ENCODE assay signal across 32 cellular contexts in the genomic region with DNA sequence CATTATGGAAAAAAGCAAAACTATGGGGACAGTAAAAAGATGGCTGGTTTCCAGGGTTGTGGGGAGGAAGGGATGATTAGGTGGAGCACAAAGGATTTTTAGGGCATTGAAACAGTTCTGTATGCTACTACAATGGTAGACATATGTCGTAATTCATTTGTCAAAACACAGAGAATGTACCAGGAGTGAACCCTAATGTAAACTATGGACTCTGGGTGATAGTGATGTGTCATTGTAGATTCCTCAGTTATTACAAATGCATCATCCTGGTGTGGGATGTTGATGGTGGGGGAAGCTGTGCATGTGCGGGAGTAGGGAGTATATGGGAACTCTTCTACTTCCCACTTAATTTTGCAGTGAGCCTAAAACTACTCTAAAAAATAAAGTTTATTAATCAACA.
DNase-seq lines count a peak whose midpoint lies in the region; ATAC-seq, FAIRE-seq and TF ChIP-seq lines count a peak whose summit lies in the region.
"Had no signal": no experiment of that assay in that cellular context is flagged by ENCODE, and none has a peak within 500 bp of the region (broad histone marks: within the 10 kb centered on the region; RNA-seq: fewer than 3 reads in every experiment).

No MANE protein-coding gene starts in this region.

- no peak overlapping the region for H2AK5ac ChIP-seq in neuronal stem cell (ENCODE audit: low read depth, low read length)

- H2BK12ac ChIP-seq in neuronal stem cell (ENCODE audit: low read length), result no peak overlapping the region

- no peak overlapping the region for H3K4me2 ChIP-seq in neuronal stem cell (ENCODE audit: insufficient read depth, low read length, poor library complexity, severe bottlenecking)
- H3K4me2 ChIP-seq: hepatocyte, SK-N-SH, smooth muscle cell had no signal

- no peaks in the 10 kb centered on the region for H3K9me3 Mint-ChIP-seq in MCF 10A (ENCODE audit: unreplicated experiment)
- H3K9me3 Mint-ChIP-seq: activated B cell treated with CpG ODN at 0.5 μM for 24 hours; activated naive CD8-positive, alpha-beta T cell treated with anti-CD3 and anti-CD28 coated beads, Interleukin-2, amount 10 ng/mL, durations not matched to agents 7 days and 5 days; activated T-cell treated with anti-CD3 and anti-CD28 coated beads, Interleukin-2, amount 50 U/mL, for 24 hours; central memory CD8-positive, alpha-beta T cell; dendritic cell treated with granulocyte-macrophage colony-stimulating factor and Interleukin-4, amounts not matched to agents 40 ng/mL and 50 ng/mL, for 4 days had no signal

- WGBS in neuronal stem cell (ENCODE audit: extremely low coverage in 2 of 2, insufficient read length in 2 of 2, insufficient replicate concordance in 1 of 2), 2 donors, result no CpG with 5 or more reads among the region's 2 CpGs

- no peaks in the 10 kb centered on the region for H3K4me1 ChIP-seq in breast epithelium
- peaks cover 14% of the 10 kb centered on the region for H3K4me1 ChIP-seq in RWPE2 (ENCODE audit: insufficient read depth, poor library complexity, severe bottlenecking)
- peaks cover 0 to 2% of the 10 kb centered on the region in 2 donors for H3K4me1 ChIP-seq in neuronal stem cell (ENCODE audit: control insufficient read depth in 2 of 2, insufficient read depth in 1 of 2, low read depth in 1 of 2, low read length in 2 of 2)
- H3K4me1 ChIP-seq: gastrocnemius medialis, testis had no signal

- no peak overlapping the region for H2AFZ ChIP-seq in neuronal stem cell (ENCODE audit: low read length)
- H2AFZ ChIP-seq: hepatocyte, parathyroid adenoma had no signal

- H3K23ac ChIP-seq in neuronal stem cell (ENCODE audit: low read depth, low read length, poor library complexity), result no peak overlapping the region

- no peak overlapping the region for H3K4ac ChIP-seq in neuronal stem cell (ENCODE audit: low read length)

- H2BK120ac ChIP-seq in neuronal stem cell (ENCODE audit: low read depth, low read length), result no peak overlapping the region

- no peak overlapping the region for H3K9ac ChIP-seq in neuronal stem cell (ENCODE audit: low read depth, low read length, poor library complexity)
- H3K9ac ChIP-seq: parathyroid adenoma, SK-N-SH had no signal

- H3K27ac Mint-ChIP-seq in MCF 10A (ENCODE audit: low read depth, unreplicated experiment), result peak overlapping the region; percentile 40
- H3K27ac Mint-ChIP-seq: activated B cell treated with CpG ODN at 0.5 μM for 24 hours; activated naive CD8-positive, alpha-beta T cell treated with anti-CD3 and anti-CD28 coated beads, Interleukin-2, amount 10 ng/mL, durations not matched to agents 7 days and 5 days; activated T-cell treated with anti-CD3 and anti-CD28 coated beads, Interleukin-2, amount 50 U/mL, for 24 hours; CD4-positive, CD25-positive, alpha-beta regulatory T cell; dendritic cell treated with granulocyte-macrophage colony-stimulating factor and Interleukin-4, amounts not matched to agents 40 ng/mL and 50 ng/mL, for 4 days; memory B cell had no signal

- DNase-seq in MCF 10A (ENCODE audit: unreplicated experiment), result peak; percentile 80
- DNase-seq in breast epithelium (ENCODE audit: low spot score in 2 of 2), result no peak
- DNase-seq in RWPE2 (ENCODE audit: low spot score), result no peak
- DNase-seq in fibroblast of villous mesenchyme (ENCODE audit: low read depth), result peak; percentile 20
- DNase-seq in urothelium cell line (ENCODE audit: low spot score), result peak; percentile 31
- DNase-seq in neuronal stem cell (ENCODE audit: low spot score), result no peak
- no peak for DNase-seq in AML-193 (lab: John Stamatoyannopoulos, UW)
- DNase-seq in NK-92 (lab: John Stamatoyannopoulos, UW; ENCODE audit: unreplicated experiment), result no peak
- DNase-seq: activated B cell treated with CpG ODN at 0.5 μM for 24 hours; activated CD4-positive, alpha-beta T cell treated with anti-CD3 and anti-CD28 coated beads, Interleukin-2, amount 50 U/mL, for 1 hour; activated effector memory CD4-positive, alpha-beta T cell treated with anti-CD3 and anti-CD28 coated beads, Interleukin-2, amount 50 U/mL, for 16 hours; activated naive CD8-positive, alpha-beta T cell treated with anti-CD3 and anti-CD28 coated beads, Interleukin-2, amount 10 ng/mL, durations not matched to agents 7 days and 5 days; activated T-cell treated with anti-CD3 and anti-CD28 coated beads, Interleukin-2, amount 50 U/mL, for 24 hours; CD4-positive, CD25-positive, alpha-beta regulatory T cell; DND-41; gastrocnemius medialis; NCI-H1092; NCI-H1694 treated with DMSO at 0.1 percent for 48 hours; NCI-H510A; SK-N-SH; stimulated activated naive CD4-positive, alpha-beta T cell treated with Interleukin-2 at 50 U/mL for 16 hours; testis had no signal

- no peak overlapping the region for H4K91ac ChIP-seq in neuronal stem cell (ENCODE audit: low read depth, low read length, poor library complexity)

- H3K18ac ChIP-seq in neuronal stem cell (ENCODE audit: low read length), result no peak overlapping the region

- no peaks in the 10 kb centered on the region for H3K27me3 ChIP-seq in breast epithelium
- H3K27me3 ChIP-seq in RWPE2 (ENCODE audit: insufficient read depth, poor library complexity, severe bottlenecking), result no peaks in the 10 kb centered on the region
- H3K27me3 ChIP-seq in neuronal stem cell (ENCODE audit: control insufficient read depth in 3 of 3, insufficient read depth in 3 of 3, low read depth in 1 of 3, low read length in 3 of 3), result peaks cover 0 to 2% (median 0%) of the 10 kb centered on the region in 3 experiments
- H3K27me3 ChIP-seq: hepatocyte, testis had no signal

- H3K4me3 ChIP-seq in breast epithelium, result no peak overlapping the region
- H3K4me3 ChIP-seq in RWPE2 (ENCODE audit: severe bottlenecking), result no peak overlapping the region
- H3K4me3 ChIP-seq in fibroblast of villous mesenchyme (ENCODE audit: low read depth, low read length), result no peak overlapping the region
- no peak overlapping the region for H3K4me3 ChIP-seq in neuronal stem cell (ENCODE audit: low read length in 2 of 2)
- H3K4me3 ChIP-seq: esophagus muscularis mucosa, gastrocnemius medialis, hepatocyte, smooth muscle cell, testis had no signal

- H4K8ac ChIP-seq in neuronal stem cell (ENCODE audit: low read depth, low read length), result no peak overlapping the region

- ATAC-seq in RWPE2 (ENCODE audit: low read depth), result peak; percentile 98
- ATAC-seq: gastrocnemius medialis, Right ventricle myocardium inferior had no signal

- CTCF ChIA-PET in MCF 10A (lab: Yijun Ruan, JAX), result interaction anchor here (0.7 to 1.6 kb wide), 8 partner anchors 9 to 143 kb away, joined by 3 to 8 read pairs (median 3); no protein-coding TSS in a partner anchor

- no peak overlapping the region for H2BK15ac ChIP-seq in neuronal stem cell (ENCODE audit: low read length)

- no peaks in the 10 kb centered on the region for H3K79me1 ChIP-seq in neuronal stem cell (ENCODE audit: low read depth, low read length)

- H3K27me3 Mint-ChIP-seq in MCF 10A (ENCODE audit: insufficient read depth, unreplicated experiment), result no peaks in the 10 kb centered on the region

- no peak for TF ChIP-seq POLR2A in breast epithelium (IDR thresholded peaks at IDR 0.05)

- no peak overlapping the region for H2BK5ac ChIP-seq in neuronal stem cell (ENCODE audit: low read length)

- TF ChIP-seq CTCF in MCF 10A (IDR thresholded peaks at IDR 0.05; ENCODE audit: unreplicated experiment), result no peak
- TF ChIP-seq CTCF in breast epithelium (IDR thresholded peaks at IDR 0.05), result no peak
- no peak for TF ChIP-seq CTCF in RWPE2 (IDR thresholded peaks at IDR 0.05; ENCODE audit: poor library complexity, severe bottlenecking)
- no peak for TF ChIP-seq CTCF in fibroblast of villous mesenchyme (IDR thresholded peaks at IDR 0.05; ENCODE audit: insufficient read depth, low read depth, low read length)

- BruUV-seq in MCF 10A (replicated peaks; lab: Mats Ljungman, UMichigan), result no TSS peak

- H3K4me3 Mint-ChIP-seq in MCF 10A (ENCODE audit: unreplicated experiment), result no peak overlapping the region
- H3K4me3 Mint-ChIP-seq: activated B cell treated with CpG ODN at 0.5 μM for 24 hours; activated naive CD8-positive, alpha-beta T cell treated with anti-CD3 and anti-CD28 coated beads, Interleukin-2, amount 10 ng/mL, durations not matched to agents 7 days and 5 days; activated T-cell treated with anti-CD3 and anti-CD28 coated beads, Interleukin-2, amount 50 U/mL, for 24 hours; CD4-positive, CD25-positive, alpha-beta regulatory T cell; central memory CD8-positive, alpha-beta T cell; dendritic cell treated with granulocyte-macrophage colony-stimulating factor and Interleukin-4, amounts not matched to agents 40 ng/mL and 50 ng/mL, for 4 days; memory B cell had no signal

- FAIRE-seq in urothelium cell line (lab: Jason Lieb, UNC), result no peak
- FAIRE-seq: astrocyte had no signal

- intact Hi-C loops in MCF 10A (cut with micrococcal nuclease), result no loop called here
- intact Hi-C loops in breast epithelium (cut with DNase I; ENCODE audit: low total_unique reads), result no loop called here

- POLR2A ChIA-PET in MCF 10A (lab: Yijun Ruan, JAX), result no interaction called here

- H3K9me3 ChIP-seq in breast epithelium (no peaks in the 10 kb centered on the region), RWPE2 (ENCODE audit: severe bottlenecking) (no peaks in the 10 kb centered on the region), neuronal stem cell (replicated peaks in 1 of 2; ENCODE audit: control insufficient read depth in 2 of 2, insufficient read depth in 1 of 2, low read depth in 1 of 2, low read length in 2 of 2) (no peaks in the 10 kb centered on the region)
- H3K9me3 ChIP-seq: esophagus muscularis mucosa, gastrocnemius medialis, SK-N-SH, testis had no signal

- H3K4me1 Mint-ChIP-seq in MCF 10A (ENCODE audit: insufficient read depth, unreplicated experiment), result peaks cover 8% of the 10 kb centered on the region
- H3K4me1 Mint-ChIP-seq: activated B cell treated with CpG ODN at 0.5 μM for 24 hours; activated naive CD8-positive, alpha-beta T cell treated with anti-CD3 and anti-CD28 coated beads, Interleukin-2, amount 10 ng/mL, durations not matched to agents 7 days and 5 days; CD4-positive, CD25-positive, alpha-beta regulatory T cell; central memory CD8-positive, alpha-beta T cell; memory B cell had no signal

- H3K27ac ChIP-seq in breast epithelium (no peak overlapping the region), RWPE2 (ENCODE audit: poor library complexity, severe bottlenecking) (peak overlapping the region; percentile 5), neuronal stem cell (replicated peaks; ENCODE audit: low read length) (no peak overlapping the region)
- H3K27ac ChIP-seq: 22Rv1, esophagus muscularis mucosa, gastrocnemius medialis, hepatocyte, parathyroid adenoma, testis had no signal

- H3K14ac ChIP-seq in neuronal stem cell (ENCODE audit: low read length), result no peak overlapping the region

- H3K36me3 Mint-ChIP-seq in MCF 10A (ENCODE audit: insufficient read depth, unreplicated experiment), result no peaks in the 10 kb centered on the region
- H3K36me3 Mint-ChIP-seq: activated naive CD8-positive, alpha-beta T cell treated with anti-CD3 and anti-CD28 coated beads, Interleukin-2, amount 10 ng/mL, durations not matched to agents 7 days and 5 days; CD4-positive, CD25-positive, alpha-beta regulatory T cell; memory B cell had no signal

- H3K36me3 ChIP-seq in breast epithelium (no peaks in the 10 kb centered on the region), RWPE2 (ENCODE audit: low read depth) (no peaks in the 10 kb centered on the region), neuronal stem cell (replicated peaks in 1 of 2; ENCODE audit: control insufficient read depth in 2 of 2, insufficient read depth in 2 of 2, low read length in 2 of 2) (no peaks in the 10 kb centered on the region)
- H3K36me3 ChIP-seq: esophagus muscularis mucosa, gastrocnemius medialis had no signal

Comparison
In these comparisons a context has a peak if more than half of its experiments do, and no peak if none do; other contexts are left out.
1. DNase-seq: peak in MCF 10A (single experiment), fibroblast of villous mesenchyme (single experiment) and urothelium cell line (single experiment); none in breast epithelium (0 of 2), RWPE2 (single experiment), neuronal stem cell (single experiment), AML-193 (0 of 2) and NK-92 (single experiment).